In the genomic region with DNA sequence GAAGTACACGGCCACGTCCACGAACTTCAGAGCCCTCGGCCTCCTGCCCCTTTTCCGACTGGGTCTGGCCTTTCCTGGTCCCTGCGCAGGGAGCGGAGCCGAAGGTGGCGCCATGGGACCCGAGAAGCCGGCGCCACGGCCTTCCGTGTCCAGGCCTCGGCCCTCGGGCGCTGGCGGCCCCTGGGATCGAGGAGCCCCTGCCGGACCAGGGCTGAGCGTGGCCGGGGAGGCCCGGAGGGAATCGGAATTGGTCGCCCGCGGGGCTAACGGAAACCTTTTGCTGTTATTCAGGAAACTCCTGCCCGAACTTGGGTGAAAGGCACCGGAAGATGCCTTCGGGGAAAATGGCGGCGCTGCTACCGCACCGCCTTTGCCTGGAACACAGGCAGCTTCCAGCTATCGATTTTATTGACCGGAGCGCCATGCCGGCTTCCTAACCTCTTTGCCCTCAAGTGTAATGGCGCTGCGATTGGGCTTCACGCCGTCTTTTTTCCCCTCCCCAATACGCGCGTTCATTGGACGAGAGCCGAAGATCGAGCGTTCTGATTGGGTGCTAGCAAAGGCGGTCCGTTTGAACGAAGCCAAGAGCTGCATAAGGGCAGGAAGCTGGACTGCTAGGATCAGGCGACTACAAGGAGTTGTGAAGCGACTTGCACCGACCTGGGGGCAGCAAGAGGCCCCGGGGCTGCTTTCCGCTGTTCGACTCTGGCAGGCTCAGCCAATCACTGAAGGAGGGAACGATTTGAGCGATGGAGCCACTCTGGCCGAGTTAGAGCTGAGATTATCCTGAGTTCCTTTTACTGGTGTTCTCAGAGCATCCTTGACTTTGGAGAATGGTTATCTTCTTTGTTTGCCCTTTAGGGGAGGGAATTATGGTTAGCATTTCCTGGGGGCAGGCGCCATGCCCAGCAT, we compare ENCODE assay signal across 8 cellular contexts. TPM values are rescaled to one million over a fixed set of nuclear protein-coding genes. Genes with fewer than 3 reads are reported as not detected.
DNase-seq lines count a peak whose midpoint lies in the region; ATAC-seq lines count a peak whose summit lies in the region.

A gene (minus strand): TSS at position 462 of the 912 bp plus-strand sequence. CDS start 348 bp downstream, at position 114.

- ATAC-seq in GM21825 (IDR thresholded peaks at IDR 0.05; ENCODE audit: unreplicated experiment) (peak; percentile 80), naive B cell (ENCODE audit: low read depth in 2 of 2) (peak; percentile 93)
- peak; percentile 96 for ATAC-seq in stimulated activated memory B cell treated with anti-CD40 and anti-IgM and Interleukin-4, amounts not matched to agents 10 μg/mL and 1 μg/mL and 100 μg/mL, for 72 hours

- peaks cover 19% of the 10 kb centered on the region for H3K4me1 Mint-ChIP-seq in activated T-helper 1 cell treated with anti-CD3 and anti-CD28 coated beads, Interleukin-12 subunit alpha, Interleukin-12 subunit beta, Interleukin-2, Interleukin-4 antibody, amounts not matched to agents 30 ng/mL and 10 ng/mL and 1 ng/mL, durations not matched to agents 14 hours and 24 hours and 36 hours (ENCODE audit: low read depth)
- peaks cover 12 to 35% (median 25%) of the 10 kb centered on the region in 3 donors for H3K4me1 Mint-ChIP-seq in naive B cell
- H3K4me1 Mint-ChIP-seq in stimulated activated memory B cell treated with anti-CD40 and anti-IgM and Interleukin-4, amounts not matched to agents 10 μg/mL and 1 μg/mL and 100 μg/mL, for 72 hours: peaks cover 27% of the 10 kb centered on the region

- peak within 1 kb of the TSS; percentile 96 for H3K27ac Mint-ChIP-seq in activated T-helper 1 cell treated with anti-CD3 and anti-CD28 coated beads, Interleukin-12 subunit alpha, Interleukin-12 subunit beta, Interleukin-2, Interleukin-4 antibody, amounts not matched to agents 30 ng/mL and 10 ng/mL and 1 ng/mL, durations not matched to agents 14 hours and 24 hours and 36 hours
- peak within 1 kb of the TSS; percentile 95 to 98 (median 96) for H3K27ac Mint-ChIP-seq in naive B cell
- H3K27ac Mint-ChIP-seq in stimulated activated memory B cell treated with anti-CD40 and anti-IgM and Interleukin-4, amounts not matched to agents 10 μg/mL and 1 μg/mL and 100 μg/mL, for 72 hours: peak within 1 kb of the TSS; percentile 92

- H3K4me3 Mint-ChIP-seq in activated T-helper 1 cell treated with anti-CD3 and anti-CD28 coated beads, Interleukin-12 subunit alpha, Interleukin-12 subunit beta, Interleukin-2, Interleukin-4 antibody, amounts not matched to agents 30 ng/mL and 10 ng/mL and 1 ng/mL, durations not matched to agents 14 hours and 24 hours and 36 hours: peak within 1 kb of the TSS; percentile 93
- peak within 1 kb of the TSS; percentile 92 to 98 (median 93) for H3K4me3 Mint-ChIP-seq in naive B cell
- H3K4me3 Mint-ChIP-seq in stimulated activated memory B cell treated with anti-CD40 and anti-IgM and Interleukin-4, amounts not matched to agents 10 μg/mL and 1 μg/mL and 100 μg/mL, for 72 hours: peak within 1 kb of the TSS; percentile 90

- DNase-seq in DMS79 treated with DMSO at 0.1 percent for 48 hours (lab: John Stamatoyannopoulos, UW) (peak; percentile 97), Kasumi-1 (lab: John Stamatoyannopoulos, UW) (peak; percentile 85 to 86), RPMI7951 (ENCODE audit: low read depth) (peak; percentile 93), fibroblast of gingiva (ENCODE audit: low read depth) (peak; percentile 95), naive B cell (peak; percentile 94)
- peak; percentile 95 for DNase-seq in activated T-helper 1 cell treated with anti-CD3 and anti-CD28 coated beads, Interleukin-12 subunit alpha, Interleukin-12 subunit beta, Interleukin-2, Interleukin-4 antibody, amounts not matched to agents 30 ng/mL and 10 ng/mL and 1 ng/mL, durations not matched to agents 14 hours and 24 hours and 36 hours (ENCODE audit: low spot score)

- intact Hi-C loops in activated T-helper 1 cell treated with anti-CD3 and anti-CD28 coated beads, Interleukin-12 subunit alpha, Interleukin-12 subunit beta, Interleukin-2, Interleukin-4 antibody, amounts not matched to agents 30 ng/mL and 10 ng/mL and 1 ng/mL, durations not matched to agents 14 hours and 24 hours and 36 hours (cut with micrococcal nuclease): loop anchor here (1.0 to 2.0 kb wide), 12 partner anchors 12 to 488 kb away; a partner anchor contains a TSS

- peaks cover 16% of the 10 kb centered on the region for H3K36me3 Mint-ChIP-seq in activated T-helper 1 cell treated with anti-CD3 and anti-CD28 coated beads, Interleukin-12 subunit alpha, Interleukin-12 subunit beta, Interleukin-2, Interleukin-4 antibody, amounts not matched to agents 30 ng/mL and 10 ng/mL and 1 ng/mL, durations not matched to agents 14 hours and 24 hours and 36 hours (ENCODE audit: low read depth)
- H3K36me3 Mint-ChIP-seq in naive B cell: peaks cover 0 to 1% of the 10 kb centered on the region in 2 donors
- H3K36me3 Mint-ChIP-seq in stimulated activated memory B cell treated with anti-CD40 and anti-IgM and Interleukin-4, amounts not matched to agents 10 μg/mL and 1 μg/mL and 100 μg/mL, for 72 hours: peaks cover 19% of the 10 kb centered on the region

- no peaks in the 10 kb centered on the region for H3K9me3 Mint-ChIP-seq in activated T-helper 1 cell treated with anti-CD3 and anti-CD28 coated beads, Interleukin-12 subunit alpha, Interleukin-12 subunit beta, Interleukin-2, Interleukin-4 antibody, amounts not matched to agents 30 ng/mL and 10 ng/mL and 1 ng/mL, durations not matched to agents 14 hours and 24 hours and 36 hours
- H3K9me3 Mint-ChIP-seq in naive B cell: no peaks in the 10 kb centered on the region
- H3K9me3 Mint-ChIP-seq in stimulated activated memory B cell treated with anti-CD40 and anti-IgM and Interleukin-4, amounts not matched to agents 10 μg/mL and 1 μg/mL and 100 μg/mL, for 72 hours: no peaks in the 10 kb centered on the region

- H3K27me3 Mint-ChIP-seq in activated T-helper 1 cell treated with anti-CD3 and anti-CD28 coated beads, Interleukin-12 subunit alpha, Interleukin-12 subunit beta, Interleukin-2, Interleukin-4 antibody, amounts not matched to agents 30 ng/mL and 10 ng/mL and 1 ng/mL, durations not matched to agents 14 hours and 24 hours and 36 hours (ENCODE audit: insufficient read depth): no peaks in the 10 kb centered on the region
- H3K27me3 Mint-ChIP-seq in naive B cell: no peaks in the 10 kb centered on the region
- H3K27me3 Mint-ChIP-seq in stimulated activated memory B cell treated with anti-CD40 and anti-IgM and Interleukin-4, amounts not matched to agents 10 μg/mL and 1 μg/mL and 100 μg/mL, for 72 hours: no peaks in the 10 kb centered on the region

RNA-seq across cellular contexts. Expression of the gene that starts here (rescaled TPM):
- total RNA-seq in RPMI7951 (2014; rRNA removed; shearing (Covaris generic)): 5.6 and 6.1 TPM in 2 replicates
- 14.7 TPM in 2 replicates for total RNA-seq in activated T-helper 1 cell treated with anti-CD3 and anti-CD28 coated beads, Interleukin-12 subunit alpha, Interleukin-12 subunit beta, Interleukin-2, Interleukin-4 antibody, amounts not matched to agents 30 ng/mL and 10 ng/mL and 1 ng/mL, durations not matched to agents 14 hours and 24 hours and 36 hours
- 10 to 100 TPM in 4 of 6 donors, 1 to 10 TPM in 2; 6.1 to 12.8 (median 10.5) TPM for polyA plus RNA-seq in naive B cell (ENCODE audit: low read depth in 6 of 6)

Comparison
In these comparisons a context has a peak if more than half of its experiments do, and no peak if none do; other contexts are left out.
1. Peak in every context shown above with its lines: DNase-seq and ATAC-seq.